18 cellular contexts compared by ENCODE assay signal in genomic region chr9:12697719-12698118, GRCh38. TPM values are rescaled to one million over a fixed set of nuclear protein-coding genes. Genes with fewer than 3 reads are reported as not detected.
DNase-seq lines count a peak whose midpoint lies in the region; ATAC-seq and TF ChIP-seq lines count a peak whose summit lies in the region.
"Had no signal": no experiment of that assay in that cellular context is flagged by ENCODE, and none has a peak within 500 bp of the region (broad histone marks: within the 10 kb centered on the region; RNA-seq: fewer than 3 reads in every experiment).

No MANE protein-coding gene starts in this region.

- H4K91ac ChIP-seq in IMR-90 (ENCODE audit: insufficient read depth, low read depth, low read length), result no peak overlapping the region

- no peak overlapping the region for H2AFZ ChIP-seq in IMR-90 (replicated peaks; ENCODE audit: low read length, poor library complexity)

- H3K4me3 ChIP-seq in IMR-90 (ENCODE audit: insufficient read depth, low read depth, low read length), result no peak overlapping the region
- H3K4me3 ChIP-seq: suprapubic skin had no signal

- no peak overlapping the region for H2AK9ac ChIP-seq in IMR-90 (replicated peaks; ENCODE audit: low read depth, low read length, poor library complexity)

- no peaks in the 10 kb centered on the region for H3K27me3 ChIP-seq in IMR-90 (ENCODE audit: control insufficient read depth, insufficient read depth, low read length)
- H3K27me3 ChIP-seq: BE2C had no signal

- DNase-seq in DMS 273 (lab: John Stamatoyannopoulos, UW; ENCODE audit: unreplicated experiment), result peak; percentile 55
- DNase-seq in DMS 273 treated with DMSO at 0.1 percent for 48 hours (lab: John Stamatoyannopoulos, UW), result no peak
- DNase-seq in IMR-90, result no peak
- peak; percentile 52 for DNase-seq in SK-MEL-5 (ENCODE audit: low read depth, low spot score)
- peak; percentile 34 for DNase-seq in iris pigment epithelial cell (ENCODE audit: low read depth)
- no peak for DNase-seq in amniotic stem cell (lab: John Stamatoyannopoulos, UW)
- DNase-seq in amygdala (lab: John Stamatoyannopoulos, UW), result no peak
- DNase-seq: activated CD4-positive, alpha-beta T cell treated with anti-CD3 and anti-CD28 coated beads for 48 hours; BE2C; effector memory CD4-positive, alpha-beta T cell; NCI-H2081 treated with DMSO at 0.1 percent for 48 hours; stimulated activated CD4-positive, alpha-beta T cell treated with anti-CD3 and anti-CD28 coated beads, Interleukin-12 subunit alpha, Interleukin-12 subunit beta, amount 100 ng/mL, for 4 hours; SW 1271 had no signal

- H3K4ac ChIP-seq in IMR-90 (ENCODE audit: low read depth, low read length), result no peak overlapping the region

- CTCF ChIA-PET in IMR-90 (lab: Yijun Ruan, JAX), result no interaction called here

- no TSS peak for BruUV-seq in IMR-90 (replicated peaks; lab: Mats Ljungman, UMichigan)

- peak overlapping the region; percentile 44; the same call in 1 of the 2 replicates for H3K18ac ChIP-seq in IMR-90 (ENCODE audit: low read depth, low read length)

- H3K36me3 ChIP-seq in IMR-90 (ENCODE audit: control insufficient read depth, insufficient read depth, low read length), result no peaks in the 10 kb centered on the region
- H3K36me3 ChIP-seq: BE2C, suprapubic skin had no signal

- no peaks in the 10 kb centered on the region for H4K20me1 ChIP-seq in IMR-90 (ENCODE audit: insufficient read depth, low read length)

- no peaks in the 10 kb centered on the region for H3K79me1 ChIP-seq in IMR-90 (ENCODE audit: low read depth in 1 of 2, low read length in 2 of 2)

- no peak overlapping the region for H3K56ac ChIP-seq in IMR-90 (ENCODE audit: extremely low read depth, insufficient read depth, low read length)

- dilution Hi-C loops in IMR-90 (cut with HindIII; ENCODE audit: low sequenced_read_pairs, unreplicated experiment), result no loop called here

- H3K9me1 ChIP-seq in IMR-90 (ENCODE audit: insufficient read depth, low read length), result no peaks in the 10 kb centered on the region; the same call in 1 of the 2 replicates

- no peak overlapping the region for H2BK15ac ChIP-seq in IMR-90 (ENCODE audit: low read depth, low read length)

- H3K4me1 ChIP-seq in IMR-90 (ENCODE audit: control insufficient read depth, insufficient read depth, low read length), result peaks cover 3% of the 10 kb centered on the region
- H3K4me1 ChIP-seq: suprapubic skin had no signal

- H4K8ac ChIP-seq in IMR-90 (ENCODE audit: low read depth in 2 of 2, low read length in 2 of 2), result no peak overlapping the region

- no peaks in the 10 kb centered on the region for H3K9me3 ChIP-seq in IMR-90 (ENCODE audit: control insufficient read depth, insufficient read depth, low read length)
- H3K9me3 ChIP-seq: BE2C, suprapubic skin had no signal

- in situ Hi-C loops in IMR-90 (cut with MboI; ENCODE audit: low sequenced_read_pairs), result no loop called here
- in situ Hi-C loops in SK-MEL-5 (cut with HindIII; ENCODE audit: low pct_unique_long_range_greater_than_20kb, low sequenced_read_pairs), result no loop called here

- WGBS in IMR-90 (ENCODE audit: extremely low coverage in 2 of 2, insufficient read length in 1 of 2), 2 experiments, result no CpG with 5 or more reads among the region's 1 CpG

- H2BK20ac ChIP-seq in IMR-90 (ENCODE audit: low read depth, low read length), result 0 out of 2 replicates have a peak overlapping the region, but pooled peaks have one; percentile 20

- H3K27ac ChIP-seq in IMR-90 (ENCODE audit: insufficient read depth, low read length), result no peak overlapping the region
- H3K27ac ChIP-seq: 22Rv1, suprapubic skin had no signal

- 0 out of 2 replicates have a peak overlapping the region, but pooled peaks have one; percentile 8 for H2BK120ac ChIP-seq in IMR-90 (ENCODE audit: low read depth, low read length)

- TF ChIP-seq RAD21 in IMR-90 (IDR thresholded peaks at IDR 0.05; ENCODE audit: low read length), result no peak

- no peak overlapping the region for H2AK5ac ChIP-seq in IMR-90 (ENCODE audit: low read depth, low read length)

- TF ChIP-seq CTCF in IMR-90 (conservative IDR thresholded peaks at IDR 0.05; ENCODE audit: low read depth, low read length), result no peak

- H3K4me2 ChIP-seq in IMR-90 (ENCODE audit: low read depth, low read length), result peak overlapping the region; percentile 36

- intact Hi-C loops in IMR-90 (cut with micrococcal nuclease), result no loop called here

- ATAC-seq in IMR-90 (ENCODE audit: low read depth), result no peak
- ATAC-seq in HG02571 (IDR thresholded peaks at IDR 0.05; ENCODE audit: unreplicated experiment), result no peak

- no peak overlapping the region for H3K23ac ChIP-seq in IMR-90 (ENCODE audit: low read depth, low read length)

- no peak overlapping the region for H3K14ac ChIP-seq in IMR-90 (replicated peaks; ENCODE audit: low read depth, low read length)

- H2BK5ac ChIP-seq in IMR-90 (ENCODE audit: low read depth, low read length, poor library complexity, severe bottlenecking), result peak overlapping the region; percentile 44

- H4K5ac ChIP-seq in IMR-90 (ENCODE audit: low read depth, low read length), result no peak overlapping the region

- TF ChIP-seq POLR2A in IMR-90 (IDR thresholded peaks at IDR 0.05; ENCODE audit: low read depth, low read length), result no peak

- POLR2A ChIA-PET in IMR-90 (lab: Charles Lee; ENCODE audit: unreplicated experiment), result no interaction called here

- H3K9ac ChIP-seq in IMR-90 (ENCODE audit: low read depth, low read length), result no peak overlapping the region

TF ChIP-seq in IMR-90, 13 proteins besides CTCF, POLR2A, EP300 and RAD21:
- TF ChIP-seq BHLHE40 (IDR thresholded peaks at IDR 0.05; ENCODE audit: low read depth, low read length) (no peak), NFE2L2 (IDR thresholded peaks at IDR 0.05; ENCODE audit: low read depth, low read length) (peak; percentile 43; the same call in 1 of the 2 replicates)

RNA-seq across cellular contexts. Expression of gene TYRP1, which starts 4.5 kb away (rescaled TPM):
- total RNA-seq in IMR-90 (2012; rRNA removed), result 0.83 and 0.90 TPM in 2 replicates
- polyA plus RNA-seq in IMR-90 (2012; rRNA removed), result 0.60 and 0.86 TPM in 2 replicates
- 0.20 and 0.32 TPM in 2 replicates for polyA plus RNA-seq in IMR-90 (2012; cell fraction: cytosol; rRNA removed)
- 0.13 and 0.20 TPM in 2 replicates for polyA plus RNA-seq in IMR-90 (2012; cell fraction: nucleus; rRNA removed; ENCODE audit: low replicate concordance)
- 1,105 and 1,258 TPM in 2 replicates for total RNA-seq in SK-MEL-5 (2014; rRNA removed; shearing (Covaris generic))
- 457 and 517 TPM in 2 replicates for polyA plus RNA-seq in SK-MEL-5 (2015; cell fraction: cytosol; rRNA removed)
- polyA plus RNA-seq in SK-MEL-5 (2015; cell fraction: nucleus; rRNA removed), result 286 and 313 TPM in 2 replicates
- total RNA-seq: neural crest cell, progenitor cell of endocrine pancreas had no signal

Comparison
In these comparisons a context has a peak if more than half of its experiments do, and no peak if none do; other contexts are left out.
1. DNase-seq: peak in DMS 273 (single experiment), SK-MEL-5 (single experiment) and iris pigment epithelial cell (single experiment); none in DMS 273 treated with DMSO at 0.1 percent for 48 hours (single experiment), IMR-90 (single experiment), amniotic stem cell (single experiment) and amygdala (0 of 56).
2. RNA of gene TYRP1, which starts 4.5 kb away (total RNA-seq): 1,105 to 1,258 TPM in SK-MEL-5; 0.83 to 0.90 TPM in IMR-90; every median in the first group is over 100 times any median in the second.